In the genomic region with DNA sequence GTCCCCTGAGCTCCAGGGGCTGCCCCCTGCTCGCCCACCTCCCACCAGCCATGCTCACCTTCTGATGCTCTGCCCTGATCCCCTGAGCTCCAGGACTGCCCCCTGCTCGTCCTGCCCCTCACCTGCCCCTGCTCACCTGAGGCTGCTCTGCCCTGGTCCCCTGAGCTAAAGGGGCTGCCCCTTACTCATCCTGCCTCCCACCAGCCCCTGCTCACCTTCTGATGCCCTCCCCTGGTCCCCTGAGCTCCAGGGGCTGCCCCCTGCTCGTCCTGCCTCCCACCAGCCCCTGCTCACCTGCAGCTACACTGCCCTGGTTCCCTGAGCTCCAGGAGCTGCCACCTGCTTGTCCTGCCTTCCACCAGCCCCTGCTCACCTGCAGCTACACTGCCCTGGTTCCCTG, we compare ENCODE assay signal across 21 cellular contexts.
"Had no signal": no experiment of that assay in that cellular context is flagged by ENCODE, and none has a peak within 500 bp of the region (broad histone marks: within the 10 kb centered on the region; RNA-seq: fewer than 3 reads in every experiment).

No MANE protein-coding gene starts in this region.

- H3K27ac Mint-ChIP-seq: endodermal cell had no signal

- H3K27ac ChIP-seq: coronary artery, hepatocyte, left ventricle myocardium inferior, lower lobe of right lung, neutrophil, testis, tibial nerve had no signal

- H3K4me3 Mint-ChIP-seq: endodermal cell; stimulated activated naive CD8-positive, alpha-beta T cell treated with anti-CD3 and anti-CD28 coated beads, Interleukin-15, amount 100 ng/mL, for 72 hours had no signal

- H3K4me1 ChIP-seq: left ventricle myocardium inferior, lower lobe of right lung, testis, tibial nerve had no signal

- H3K27me3 ChIP-seq: hepatocyte, neutrophil, spleen, testis, tibial nerve had no signal

- H3K4me2 ChIP-seq: hepatocyte had no signal

- H3K9me3 ChIP-seq: testis had no signal

- H2AFZ ChIP-seq: hepatocyte had no signal

- ATAC-seq: left cardiac atrium; lower lobe of right lung; naive thymus-derived CD8-positive, alpha-beta T cell; sciatic nerve; stimulated activated naive CD8-positive, alpha-beta T cell treated with anti-CD3 and anti-CD28 coated beads, Interleukin-15, amount 100 ng/mL, for 72 hours had no signal

- H3K79me2 ChIP-seq: hepatocyte had no signal

- DNase-seq: effector CD4-positive, alpha-beta T cell; endodermal cell; erythroblast; foreskin melanocyte; kidney; left cardiac atrium; left ventricle myocardium inferior; lower lobe of right lung; mesendoderm; naive thymus-derived CD8-positive, alpha-beta T cell; spleen; stimulated activated CD4-positive, alpha-beta T cell treated with anti-CD3 and anti-CD28 coated beads, Interleukin-15, amount 100 ng/mL, for 24 hours; stimulated activated CD4-positive, alpha-beta T cell treated with anti-CD3 and anti-CD28 coated beads, Interleukin-1b, Interleukin-23, amount 100 ng/mL, for 48 hours; stimulated activated CD4-positive, alpha-beta T cell treated with anti-CD3 and anti-CD28 coated beads, Interleukin-4, amount 100 ng/mL, for 24 hours; stimulated activated naive CD8-positive, alpha-beta T cell treated with anti-CD3 and anti-CD28 coated beads, Interleukin-15, amount 100 ng/mL, for 72 hours; testis had no signal

- H3K36me3 ChIP-seq: left ventricle myocardium inferior, lower lobe of right lung, neutrophil, spleen, tibial nerve had no signal

- H3K4me1 Mint-ChIP-seq: endodermal cell had no signal

- H3K4me3 ChIP-seq: coronary artery, hepatocyte, left ventricle myocardium inferior, lower lobe of right lung, testis, tibial nerve had no signal
